18 cellular contexts compared by ENCODE assay signal in the genomic region with DNA sequence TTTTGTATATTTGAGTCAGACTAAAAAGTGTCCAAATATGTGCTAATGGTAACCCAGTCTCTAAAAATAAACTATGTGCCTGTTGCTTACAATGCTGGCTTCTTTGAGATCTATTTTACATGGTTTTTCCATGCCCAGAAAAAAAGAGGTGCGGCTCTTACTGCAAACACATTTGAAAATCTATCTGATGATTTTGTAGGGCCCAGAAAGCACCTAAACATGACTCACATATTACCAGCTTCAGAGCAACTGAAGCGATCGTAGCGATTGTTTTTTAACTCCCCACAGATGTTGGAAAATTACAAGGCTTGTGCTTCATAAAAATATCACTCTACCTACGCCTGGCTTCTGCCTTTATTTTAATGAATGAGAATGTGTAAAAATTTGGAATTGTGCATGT. TPM values are rescaled to one million over a fixed set of nuclear protein-coding genes. Genes with fewer than 3 reads are reported as not detected.
DNase-seq lines count a peak whose midpoint lies in the region; ATAC-seq and TF ChIP-seq lines count a peak whose summit lies in the region.
"Had no signal": no experiment of that assay in that cellular context is flagged by ENCODE, and none has a peak within 500 bp of the region (broad histone marks: within the 10 kb centered on the region; RNA-seq: fewer than 3 reads in every experiment).

No MANE protein-coding gene starts in this region.

- H3K4me1 ChIP-seq in esophagus (ENCODE audit: control insufficient read depth in 2 of 2, insufficient read depth in 2 of 2, low read length in 1 of 2) = peaks cover 0 to 4% of the 10 kb centered on the region in 2 donors

- H3K9me3 ChIP-seq in esophagus (ENCODE audit: control insufficient read depth in 2 of 2, insufficient read depth in 1 of 2, low read depth in 1 of 2, low read length in 1 of 2) = no peaks in the 10 kb centered on the region
- H3K9me3 ChIP-seq: heart right ventricle had no signal

- CTCF ChIA-PET in RWPE1 (lab: Yijun Ruan, JAX) = interaction anchor here (0.5 to 0.7 kb wide), 3 partner anchors 39 to 316 kb away, joined by 3 to 4 read pairs (median 3); no protein-coding TSS in a partner anchor

- no peak for TF ChIP-seq CTCF in RWPE1 (conservative IDR thresholded peaks at IDR 0.05; ENCODE audit: low read depth)

- H3K27ac ChIP-seq in RWPE1 (no peak overlapping the region), esophagus (ENCODE audit: low read depth in 2 of 2, low read length in 1 of 2) (peak overlapping the region; percentile 21 to 31)
- H3K27ac ChIP-seq: heart right ventricle had no signal

- POLR2A ChIA-PET in RWPE1 (lab: Yijun Ruan, JAX; ENCODE audit: low non-redundant PET) = no interaction called here

- no peaks in the 10 kb centered on the region for H3K36me3 ChIP-seq in esophagus (ENCODE audit: control insufficient read depth in 2 of 2, insufficient read depth in 2 of 2, low read length in 1 of 2)
- H3K36me3 ChIP-seq: heart right ventricle had no signal

- ATAC-seq in sciatic nerve (peak; percentile 66), GM21526 (IDR thresholded peaks at IDR 0.05; ENCODE audit: low FRiP score, unreplicated experiment) (no peak), GM21717 (IDR thresholded peaks at IDR 0.05; ENCODE audit: unreplicated experiment) (no peak)
- ATAC-seq in activated naive CD4-positive, alpha-beta T cell treated with anti-CD3 and anti-CD28 coated beads, Interleukin-2, amount 50 U/mL, for 72 hours = no peak
- ATAC-seq: activated CD8-positive, alpha-beta T cell treated with anti-CD3 and anti-CD28 coated beads, Interleukin-2, amount 10 ng/mL, durations not matched to agents 7 days and 5 days; GM23338; heart right ventricle; stimulated activated naive CD8-positive, alpha-beta T cell treated with anti-CD3 and anti-CD28 coated beads, Interleukin-15, Interleukin-2, amounts not matched to agents 100 U/mL and 50 U/mL, for 24 hours had no signal

- WGBS in esophagus, 2 donors = 41 to 47% methylated on average over 5 of the region's 5 CpGs

- no peak overlapping the region for H3K27ac Mint-ChIP-seq in activated naive CD4-positive, alpha-beta T cell treated with anti-CD3 and anti-CD28 coated beads, Interleukin-2, amount 50 U/mL, for 72 hours
- H3K27ac Mint-ChIP-seq: activated CD8-positive, alpha-beta T cell treated with anti-CD3 and anti-CD28 coated beads, Interleukin-2, amount 10 ng/mL, durations not matched to agents 7 days and 5 days; CD4-positive, alpha-beta T cell; GM23338 had no signal

- peak overlapping the region in 1 of 2 donors; percentile 19 for H3K4me3 ChIP-seq in esophagus (ENCODE audit: low read depth in 1 of 2, low read length in 2 of 2)
- H3K4me3 ChIP-seq: GM23338, heart right ventricle, lung had no signal

- peak; percentile 66 for DNase-seq in EH (ENCODE audit: low read depth)
- DNase-seq in RWPE1 (ENCODE audit: low spot score) = peak; percentile 50
- DNase-seq in sciatic nerve (ENCODE audit: low spot score) = no peak
- no peak for DNase-seq in GOT3 (lab: John Stamatoyannopoulos, UW)
- no peak for DNase-seq in activated naive CD4-positive, alpha-beta T cell treated with anti-CD3 and anti-CD28 coated beads, Interleukin-2, amount 50 U/mL, for 72 hours (ENCODE audit: low spot score in 2 of 2)
- DNase-seq: activated CD8-positive, alpha-beta T cell treated with anti-CD3 and anti-CD28 coated beads, Interleukin-2, amount 10 ng/mL, durations not matched to agents 7 days and 5 days; CD4-positive, alpha-beta T cell; cerebellar nuclear complex; heart right ventricle; NCI-H2081; stimulated activated CD4-positive, alpha-beta T cell treated with anti-CD3 and anti-CD28 coated beads, Interleukin-4, amount 100 ng/mL, for 24 hours; stimulated activated naive CD8-positive, alpha-beta T cell treated with anti-CD3 and anti-CD28 coated beads, Interleukin-15, Interleukin-2, amounts not matched to agents 100 U/mL and 50 U/mL, for 24 hours had no signal

- no peaks in the 10 kb centered on the region for H3K36me3 Mint-ChIP-seq in activated naive CD4-positive, alpha-beta T cell treated with anti-CD3 and anti-CD28 coated beads, Interleukin-2, amount 50 U/mL, for 72 hours

- H3K9me3 Mint-ChIP-seq in activated naive CD4-positive, alpha-beta T cell treated with anti-CD3 and anti-CD28 coated beads, Interleukin-2, amount 50 U/mL, for 72 hours = no peaks in the 10 kb centered on the region
- H3K9me3 Mint-ChIP-seq: CD4-positive, alpha-beta T cell had no signal

- intact Hi-C loops in sciatic nerve (cut with DNase I) = no loop called here

- H3K27me3 ChIP-seq in esophagus (ENCODE audit: control insufficient read depth in 1 of 2, insufficient read depth in 2 of 2, low read length in 2 of 2) = no peaks in the 10 kb centered on the region
- H3K27me3 ChIP-seq: heart right ventricle had no signal

RNA-seq across cellular contexts. Expression of a gene that starts 53.5 kb away (rescaled TPM):
- under 1 TPM in 1 of 2 donors, not detected in 1; 0.06 TPM for polyA plus RNA-seq in esophagus
- 2.5 TPM for total RNA-seq in sciatic nerve
- total RNA-seq in activated naive CD4-positive, alpha-beta T cell treated with anti-CD3 and anti-CD28 coated beads, Interleukin-2, amount 50 U/mL, for 72 hours = not detected
- total RNA-seq: activated CD8-positive, alpha-beta T cell treated with anti-CD3 and anti-CD28 coated beads, Interleukin-2, amount 10 ng/mL, durations not matched to agents 7 days and 5 days; CD4-positive, alpha-beta T cell; GM23338; T-helper 2 cell treated with Interferon-gamma antibody and Interleukin-4, amounts not matched to agents 100 ng/mL and 5 ng/mL, for 36 hours had no signal
- polyA plus RNA-seq: GM23338 had no signal

Comparison
In these comparisons a context has a peak if more than half of its experiments do, and no peak if none do; other contexts are left out.
1. DNase-seq: peak in EH (single experiment) and RWPE1 (single experiment); none in sciatic nerve (single experiment), GOT3 (single experiment) and activated naive CD4-positive, alpha-beta T cell treated with anti-CD3 and anti-CD28 coated beads, Interleukin-2, amount 50 U/mL, for 72 hours (0 of 2).